Comparison of ENCODE assay signal across 29 cellular contexts in the genomic region with DNA sequence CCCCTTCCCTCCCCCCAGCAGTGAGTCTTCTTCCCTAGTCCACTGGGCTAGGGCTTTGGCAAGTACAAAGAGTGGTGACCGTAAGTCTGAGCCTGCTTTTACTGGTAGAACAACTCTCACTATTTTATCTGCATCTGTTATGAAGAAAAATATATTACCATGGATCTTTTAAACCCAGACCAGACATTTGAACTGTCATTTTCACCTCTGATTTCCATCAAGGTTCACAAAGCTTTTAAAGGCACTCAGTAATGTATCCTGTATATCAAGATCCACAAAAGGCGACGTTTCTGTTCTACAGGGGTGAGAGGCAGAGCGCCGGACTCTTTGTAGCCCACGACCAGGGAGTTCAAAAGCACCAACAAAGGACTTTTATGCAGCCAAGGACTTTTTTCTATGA.
"Had no signal": no experiment of that assay in that cellular context is flagged by ENCODE, and none has a peak within 500 bp of the region (broad histone marks: within the 10 kb centered on the region; RNA-seq: fewer than 3 reads in every experiment).

No MANE protein-coding gene starts in this region.

- DNase-seq: activated CD4-positive, alpha-beta memory T cell treated with anti-CD3 and anti-CD28 coated beads, Interleukin-2, amount 10 ng/mL, durations not matched to agents 7 days and 5 days; activated CD4-positive, alpha-beta T cell treated with anti-CD3 and anti-CD28 coated beads for 1 hour; activated CD4-positive, alpha-beta T cell treated with anti-CD3 and anti-CD28 coated beads for 4 hours; activated CD4-positive, alpha-beta T cell treated with anti-CD3 and anti-CD28 coated beads, Interleukin-2, amount 10 ng/mL, durations not matched to agents 7 days and 5 days; activated CD4-positive, alpha-beta T cell treated with anti-CD3 and anti-CD28 coated beads, Interleukin-2, amount 50 U/mL, for 4 hours; activated CD8-positive, alpha-beta memory T cell treated with anti-CD3 and anti-CD28 coated beads, Interleukin-2, amount 50 U/mL, for 48 hours; activated gamma-delta T cell; activated naive CD4-positive, alpha-beta T cell; activated naive CD4-positive, alpha-beta T cell treated with anti-CD3 and anti-CD28 coated beads, Interleukin-2, amount 10 ng/mL, durations not matched to agents 7 days and 5 days; activated naive CD8-positive, alpha-beta T cell treated with anti-CD3 and anti-CD28 coated beads, Interleukin-2, amount 10 ng/mL, durations not matched to agents 7 days and 5 days; activated T-cell treated with anti-CD3 and anti-CD28 coated beads for 4 hours; activated T-cell treated with anti-CD3 and anti-CD28 coated beads, Interleukin-2, amount 50 U/mL, for 24 hours; activated T-cell treated with anti-CD3 and anti-CD28 coated beads, Interleukin-2, amount 50 U/mL, for 72 hours; central memory CD4-positive, alpha-beta T cell; cerebellar nuclear complex; colonic mucosa; effector CD8-positive, alpha-beta T cell; esophagus squamous epithelium; foreskin melanocyte; T-helper 1 cell; T-helper 17 cell; T1000; WERI-Rb-1 had no signal

- H3K4me1 ChIP-seq: ascending aorta, breast epithelium, colonic mucosa, esophagus squamous epithelium, gastroesophageal sphincter had no signal

- H3K4me3 ChIP-seq: ascending aorta, breast epithelium, cardiac muscle cell, colonic mucosa, esophagus squamous epithelium, gastroesophageal sphincter had no signal

- ATAC-seq: activated naive CD4-positive, alpha-beta T cell treated with anti-CD3 and anti-CD28 coated beads, Interleukin-2, amount 50 U/mL, for 72 hours; activated T-cell treated with anti-CD3 and anti-CD28 coated beads, Interleukin-2, amount 50 U/mL, for 72 hours; gastroesophageal sphincter; T-helper 17 cell had no signal

- H3K27ac ChIP-seq: ascending aorta, breast epithelium, cardiac muscle cell, colonic mucosa, epithelial cell of prostate, esophagus squamous epithelium, gastroesophageal sphincter, WERI-Rb-1 had no signal

- H3K27me3 ChIP-seq: ascending aorta, breast epithelium, cardiac muscle cell, colonic mucosa, esophagus squamous epithelium, gastroesophageal sphincter had no signal

- H3K9me3 ChIP-seq: ascending aorta, breast epithelium, colonic mucosa, esophagus squamous epithelium, gastroesophageal sphincter had no signal

- H3K36me3 ChIP-seq: ascending aorta, breast epithelium, cardiac muscle cell, colonic mucosa, esophagus squamous epithelium, gastroesophageal sphincter, WERI-Rb-1 had no signal
